Comparison of ENCODE assay signal across 17 cellular contexts in genomic region chr11:888290-889212, GRCh38.
"Had no signal": no experiment of that assay in that cellular context is flagged by ENCODE, and none has a peak within 500 bp of the region (broad histone marks: within the 10 kb centered on the region; RNA-seq: fewer than 3 reads in every experiment).

No MANE protein-coding gene starts in this region.

- H3K36me3 ChIP-seq: cardiac muscle cell, colonic mucosa, vagina had no signal

- H3K4me3 ChIP-seq: cardiac muscle cell, colonic mucosa, lung, tibial nerve, vagina had no signal

- H3K27me3 Mint-ChIP-seq: activated CD4-positive, alpha-beta T cell treated with anti-CD3 and anti-CD28 coated beads for 36 hours; activated naive CD8-positive, alpha-beta T cell; natural killer cell treated with Interleukin-12 subunit alpha and Interleukin-12 subunit beta and Interleukin-15 and Interleukin-18, amount 100 ng/mL, for 72 hours had no signal

- ATAC-seq: activated CD4-positive, alpha-beta T cell treated with anti-CD3 and anti-CD28 coated beads for 36 hours; left lobe of liver; natural killer cell treated with Interleukin-12 subunit alpha and Interleukin-12 subunit beta and Interleukin-15 and Interleukin-18, amount 100 ng/mL, for 72 hours; stimulated activated naive CD8-positive, alpha-beta T cell treated with anti-CD3 and anti-CD28 coated beads, Interleukin-15, Interleukin-2, amounts not matched to agents 100 U/mL and 50 U/mL, for 24 hours; WTC11 had no signal

- DNase-seq: activated CD4-positive, alpha-beta T cell treated with anti-CD3 and anti-CD28 coated beads for 36 hours; activated CD4-positive, alpha-beta T cell treated with anti-CD3 and anti-CD28 coated beads, Interleukin-2, amount 50 U/mL, for 48 hours; activated gamma-delta T cell treated with Interleukin-2 at 50 U/mL for 16 hours; colonic mucosa; erythroblast; foreskin melanocyte; occipital lobe; stimulated activated CD4-positive, alpha-beta T cell treated with anti-CD3 and anti-CD28 coated beads, Interleukin-2, amount 100 ng/mL, for 24 hours; stimulated activated naive CD8-positive, alpha-beta T cell treated with anti-CD3 and anti-CD28 coated beads, Interleukin-15, Interleukin-2, amounts not matched to agents 100 U/mL and 50 U/mL, for 24 hours had no signal

- H3K9me3 Mint-ChIP-seq: natural killer cell treated with Interleukin-12 subunit alpha and Interleukin-12 subunit beta and Interleukin-15 and Interleukin-18, amount 100 ng/mL, for 72 hours; WTC11 had no signal

- H3K36me3 Mint-ChIP-seq: activated naive CD8-positive, alpha-beta T cell; natural killer cell treated with Interleukin-12 subunit alpha and Interleukin-12 subunit beta and Interleukin-15 and Interleukin-18, amount 100 ng/mL, for 72 hours had no signal

- H3K27ac Mint-ChIP-seq: activated CD4-positive, alpha-beta T cell treated with anti-CD3 and anti-CD28 coated beads for 36 hours; activated naive CD8-positive, alpha-beta T cell; natural killer cell treated with Interleukin-12 subunit alpha and Interleukin-12 subunit beta and Interleukin-15 and Interleukin-18, amount 100 ng/mL, for 72 hours had no signal

- H3K27me3 ChIP-seq: cardiac muscle cell, colonic mucosa, tibial nerve, vagina had no signal

- H3K27ac ChIP-seq: cardiac muscle cell, colonic mucosa, tibial nerve, vagina had no signal

- H3K9me3 ChIP-seq: colonic mucosa, tibial nerve, vagina had no signal

- H3K4me1 Mint-ChIP-seq: activated CD4-positive, alpha-beta T cell treated with anti-CD3 and anti-CD28 coated beads for 36 hours; WTC11 had no signal

- H3K4me3 Mint-ChIP-seq: activated CD4-positive, alpha-beta T cell treated with anti-CD3 and anti-CD28 coated beads for 36 hours; activated naive CD8-positive, alpha-beta T cell; natural killer cell treated with Interleukin-12 subunit alpha and Interleukin-12 subunit beta and Interleukin-15 and Interleukin-18, amount 100 ng/mL, for 72 hours; WTC11 had no signal
